ENCODE assay signal across 20 cellular contexts in the genomic region with DNA sequence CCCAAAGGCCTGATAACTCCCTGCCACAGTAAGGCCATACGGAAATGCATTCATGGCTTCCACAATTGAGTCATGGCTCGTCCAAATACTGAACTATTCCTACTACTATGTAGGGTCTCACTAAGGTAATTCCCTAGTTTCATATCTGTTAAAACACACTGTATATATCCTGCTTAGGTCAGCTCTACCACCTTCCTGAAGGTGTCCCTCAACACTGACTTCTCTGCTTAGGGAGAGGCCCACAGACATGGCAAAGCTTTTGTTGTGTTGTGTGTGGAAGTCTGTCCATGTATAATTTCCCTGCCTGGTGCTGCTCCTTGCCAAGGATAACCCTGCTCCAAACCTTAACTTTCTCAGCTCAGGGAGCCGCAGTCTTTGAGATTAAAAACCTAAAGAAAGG.
"Had no signal": no experiment of that assay in that cellular context is flagged by ENCODE, and none has a peak within 500 bp of the region (broad histone marks: within the 10 kb centered on the region; RNA-seq: fewer than 3 reads in every experiment).

No MANE protein-coding gene starts in this region.

- H3K4me1 Mint-ChIP-seq: natural killer cell; neural crest cell; stimulated activated naive B cell treated with anti-CD40 and anti-IgM and Interleukin-4, amounts not matched to agents 10 μg/mL and 1 μg/mL and 100 μg/mL, for 72 hours had no signal

- ATAC-seq: gastroesophageal sphincter; natural killer cell; right lobe of liver; stimulated activated naive B cell treated with anti-CD40 and anti-IgM and Interleukin-4, amounts not matched to agents 10 μg/mL and 1 μg/mL and 100 μg/mL, for 72 hours; stimulated activated naive CD8-positive, alpha-beta T cell treated with anti-CD3 and anti-CD28 coated beads, Interleukin-15, amount 100 ng/mL, for 72 hours had no signal

- H3K36me3 ChIP-seq: esophagus muscularis mucosa, gastroesophageal sphincter, prostate gland, right lobe of liver, tibial nerve had no signal

- H3K4me3 ChIP-seq: esophagus muscularis mucosa, gastroesophageal sphincter, prostate gland, right lobe of liver, testis, tibial nerve had no signal

- H3K79me2 ChIP-seq: parathyroid adenoma had no signal

- H3K4me3 Mint-ChIP-seq: natural killer cell; neural crest cell; stimulated activated naive B cell treated with anti-CD40 and anti-IgM and Interleukin-4, amounts not matched to agents 10 μg/mL and 1 μg/mL and 100 μg/mL, for 72 hours; stimulated activated naive CD8-positive, alpha-beta T cell treated with anti-CD3 and anti-CD28 coated beads, Interleukin-15, amount 100 ng/mL, for 72 hours had no signal

- H3K27ac Mint-ChIP-seq: natural killer cell; stimulated activated naive B cell treated with anti-CD40 and anti-IgM and Interleukin-4, amounts not matched to agents 10 μg/mL and 1 μg/mL and 100 μg/mL, for 72 hours; stimulated activated naive CD8-positive, alpha-beta T cell treated with anti-CD3 and anti-CD28 coated beads, Interleukin-15, amount 100 ng/mL, for 72 hours had no signal

- H3K4me1 ChIP-seq: esophagus muscularis mucosa, gastroesophageal sphincter, parathyroid adenoma, prostate gland, right lobe of liver, testis, tibial nerve had no signal

- DNase-seq: effector memory CD4-positive, alpha-beta T cell; foreskin fibroblast; glutamatergic neuron; hippocampal formation; mammary epithelial cell; natural killer cell; occipital lobe; right lobe of liver; stimulated activated CD4-positive, alpha-beta T cell treated with anti-CD3 and anti-CD28 coated beads, Interleukin-4, amount 100 ng/mL, for 1 hour; stimulated activated CD8-positive, alpha-beta memory T cell treated with anti-CD3 and anti-CD28 coated beads, Interleukin-4, amount 100 ng/mL, for 48 hours; stimulated activated naive B cell treated with anti-CD40 and anti-IgM and Interleukin-4, amounts not matched to agents 10 μg/mL and 1 μg/mL and 100 μg/mL, for 72 hours; stimulated activated naive CD8-positive, alpha-beta T cell treated with anti-CD3 and anti-CD28 coated beads, Interleukin-15, amount 100 ng/mL, for 72 hours; testis had no signal

- H3K9ac ChIP-seq: parathyroid adenoma had no signal

- H3K27me3 ChIP-seq: esophagus muscularis mucosa, gastroesophageal sphincter, right lobe of liver, testis, tibial nerve had no signal

- H3K27me3 Mint-ChIP-seq: stimulated activated naive B cell treated with anti-CD40 and anti-IgM and Interleukin-4, amounts not matched to agents 10 μg/mL and 1 μg/mL and 100 μg/mL, for 72 hours; stimulated activated naive CD8-positive, alpha-beta T cell treated with anti-CD3 and anti-CD28 coated beads, Interleukin-15, amount 100 ng/mL, for 72 hours had no signal

- H3K27ac ChIP-seq: epithelial cell of prostate, esophagus muscularis mucosa, gastroesophageal sphincter, parathyroid adenoma, prostate gland, right lobe of liver, testis, tibial nerve had no signal

- H3K9me3 Mint-ChIP-seq: natural killer cell had no signal

- H3K9me3 ChIP-seq: esophagus muscularis mucosa, gastroesophageal sphincter, prostate gland, right lobe of liver, testis, tibial nerve had no signal

- H2AFZ ChIP-seq: parathyroid adenoma had no signal

- H3K36me3 Mint-ChIP-seq: natural killer cell had no signal
